In genomic region chr1:16938351-16939321, GRCh38 we compare ENCODE assay signal across 22 cellular contexts. TPM values are rescaled to one million over a fixed set of nuclear protein-coding genes. Genes with fewer than 3 reads are reported as not detected.
DNase-seq lines count a peak whose midpoint lies in the region; TF ChIP-seq lines count a peak whose summit lies in the region.
"Had no signal": no experiment of that assay in that cellular context is flagged by ENCODE, and none has a peak within 500 bp of the region (broad histone marks: within the 10 kb centered on the region; RNA-seq: fewer than 3 reads in every experiment).

No MANE protein-coding gene starts in this region.

- peak overlapping the region; percentile 51 for H4K12ac ChIP-seq in trophoblast cell (ENCODE audit: low read depth, low read length)

- no peaks in the 10 kb centered on the region for H4K20me1 ChIP-seq in H9 (ENCODE audit: control insufficient read depth, insufficient read depth, insufficient read length)

- no peaks in the 10 kb centered on the region for H3K79me2 ChIP-seq in H9 (ENCODE audit: insufficient read depth, low read length)
- no peaks in the 10 kb centered on the region for H3K79me2 ChIP-seq in trophoblast cell (ENCODE audit: control insufficient read depth, insufficient read depth, low read length, poor library complexity)

- H4K8ac ChIP-seq in H9 (replicated peaks; ENCODE audit: insufficient read length, low read depth, low read length): no peak overlapping the region
- H4K8ac ChIP-seq in trophoblast cell (ENCODE audit: low read depth, low read length): no peak overlapping the region

- H3K9ac ChIP-seq in H9 (ENCODE audit: extremely low read depth, insufficient read length, low read length) (no peak overlapping the region), trophoblast cell (ENCODE audit: low read length) (no peak overlapping the region)

- no peak overlapping the region for H2AK5ac ChIP-seq in H9 (ENCODE audit: insufficient read length, low read length)
- no peak overlapping the region for H2AK5ac ChIP-seq in trophoblast cell (ENCODE audit: low read length)

- no peak overlapping the region for H3T11ph ChIP-seq in H9 (ENCODE audit: low read length)

- H3K27me3 Mint-ChIP-seq in H9 (ENCODE audit: low read depth): no peaks in the 10 kb centered on the region; the same call in 1 of the 2 replicates
- H3K27me3 Mint-ChIP-seq in activated CD4-positive, alpha-beta memory T cell treated with anti-CD3 and anti-CD28 coated beads, Interleukin-2, amount 10 ng/mL, durations not matched to agents 7 days and 5 days: no peaks in the 10 kb centered on the region
- H3K27me3 Mint-ChIP-seq: activated CD4-positive, alpha-beta T cell treated with anti-CD3 and anti-CD28 coated beads for 36 hours; activated CD8-positive, alpha-beta memory T cell treated with anti-CD3 and anti-CD28 coated beads, Interleukin-2, amount 10 ng/mL, durations not matched to agents 7 days and 5 days; activated naive CD8-positive, alpha-beta T cell treated with anti-CD3 and anti-CD28 coated beads for 36 hours; CD4-positive, alpha-beta memory T cell had no signal

- no peak overlapping the region for H2BK20ac ChIP-seq in H9 (ENCODE audit: low read depth, low read length, poor library complexity, severe bottlenecking)

- no peak for TF ChIP-seq CTCF in H9 (conservative IDR thresholded peaks at IDR 0.05)

- peak overlapping the region; percentile 2 for H3K4me3 ChIP-seq in ectodermal cell (ENCODE audit: insufficient read depth, low read depth, low read length)
- H3K4me3 ChIP-seq in trophoblast cell (ENCODE audit: low read depth, low read length): no peak overlapping the region
- H3K4me3 ChIP-seq: HAP-1, heart right ventricle had no signal

- H3K4ac ChIP-seq in H9 (ENCODE audit: low read depth, low read length) (no peak overlapping the region), trophoblast cell (ENCODE audit: low read depth, low read length) (no peak overlapping the region)

- H3K18ac ChIP-seq in H9 (ENCODE audit: insufficient read length, low read depth, low read length): no peak overlapping the region
- H3K18ac ChIP-seq in trophoblast cell (ENCODE audit: low read length): peak overlapping the region; percentile 54

- POLR2A ChIA-PET in activated CD4-positive, alpha-beta memory T cell treated with anti-CD3 and anti-CD28 coated beads, Interleukin-2, amount 10 ng/mL, durations not matched to agents 7 days and 5 days (lab: Charles Lee): no interaction called here

- H3K4me1 Mint-ChIP-seq in H9: peaks cover 8 to 13% of the 10 kb centered on the region in 2 experiments
- H3K4me1 Mint-ChIP-seq in activated CD4-positive, alpha-beta memory T cell treated with anti-CD3 and anti-CD28 coated beads, Interleukin-2, amount 10 ng/mL, durations not matched to agents 7 days and 5 days: no peaks in the 10 kb centered on the region
- H3K4me1 Mint-ChIP-seq: activated CD4-positive, alpha-beta T cell treated with anti-CD3 and anti-CD28 coated beads for 36 hours; activated CD8-positive, alpha-beta memory T cell treated with anti-CD3 and anti-CD28 coated beads, Interleukin-2, amount 10 ng/mL, durations not matched to agents 7 days and 5 days; activated naive CD8-positive, alpha-beta T cell treated with anti-CD3 and anti-CD28 coated beads for 36 hours had no signal

- no peak overlapping the region for H2BK15ac ChIP-seq in H9 (ENCODE audit: low read depth, low read length)

- peak overlapping the region; percentile 25 to 43; a peak in 2 of 5 replicates for H3K4me3 Mint-ChIP-seq in H9
- no peak overlapping the region for H3K4me3 Mint-ChIP-seq in activated CD4-positive, alpha-beta memory T cell treated with anti-CD3 and anti-CD28 coated beads, Interleukin-2, amount 10 ng/mL, durations not matched to agents 7 days and 5 days
- H3K4me3 Mint-ChIP-seq: activated CD4-positive, alpha-beta T cell treated with anti-CD3 and anti-CD28 coated beads for 36 hours; activated CD8-positive, alpha-beta memory T cell treated with anti-CD3 and anti-CD28 coated beads, Interleukin-2, amount 10 ng/mL, durations not matched to agents 7 days and 5 days; activated naive CD8-positive, alpha-beta T cell treated with anti-CD3 and anti-CD28 coated beads for 36 hours; CD4-positive, alpha-beta memory T cell had no signal

- H3K27ac Mint-ChIP-seq in H9: peak overlapping the region in 1 of 3 experiments; percentile 96; a peak in 4 of 7 replicates
- no peak overlapping the region for H3K27ac Mint-ChIP-seq in activated CD4-positive, alpha-beta memory T cell treated with anti-CD3 and anti-CD28 coated beads, Interleukin-2, amount 10 ng/mL, durations not matched to agents 7 days and 5 days
- H3K27ac Mint-ChIP-seq: activated CD4-positive, alpha-beta T cell treated with anti-CD3 and anti-CD28 coated beads for 36 hours; activated CD8-positive, alpha-beta memory T cell treated with anti-CD3 and anti-CD28 coated beads, Interleukin-2, amount 10 ng/mL, durations not matched to agents 7 days and 5 days; activated naive CD8-positive, alpha-beta T cell treated with anti-CD3 and anti-CD28 coated beads for 36 hours; activated T-helper 2 cell treated with anti-CD3 and anti-CD28 coated beads, Interferon-gamma antibody, Interleukin-2, Interleukin-4, amounts not matched to agents 10 μg/mL and 5 μg/mL and 100 μg/mL, durations not matched to agents 14 hours and 24 hours and 36 hours had no signal

- H2AFZ ChIP-seq in H9 (ENCODE audit: low read length): no peak overlapping the region
- H2AFZ ChIP-seq in trophoblast cell (ENCODE audit: insufficient read depth, low read length, poor library complexity): no peak overlapping the region

- H2BK12ac ChIP-seq in H9 (ENCODE audit: insufficient read length, low read depth, low read length) (no peak overlapping the region), trophoblast cell (ENCODE audit: low read length) (no peak overlapping the region)

- no peak overlapping the region for H2BK5ac ChIP-seq in H9 (ENCODE audit: insufficient read length, low read length)
- H2BK5ac ChIP-seq in trophoblast cell (ENCODE audit: low read depth, low read length, poor library complexity): no peak overlapping the region

- CTCF ChIA-PET in activated CD4-positive, alpha-beta memory T cell treated with anti-CD3 and anti-CD28 coated beads, Interleukin-2, amount 10 ng/mL, durations not matched to agents 7 days and 5 days (lab: Charles Lee): no interaction called here

- no peaks in the 10 kb centered on the region for H3K9me3 Mint-ChIP-seq in H9
- no peaks in the 10 kb centered on the region for H3K9me3 Mint-ChIP-seq in activated CD4-positive, alpha-beta memory T cell treated with anti-CD3 and anti-CD28 coated beads, Interleukin-2, amount 10 ng/mL, durations not matched to agents 7 days and 5 days
- H3K9me3 Mint-ChIP-seq: activated naive CD8-positive, alpha-beta T cell treated with anti-CD3 and anti-CD28 coated beads for 36 hours; activated T-helper 2 cell treated with anti-CD3 and anti-CD28 coated beads, Interferon-gamma antibody, Interleukin-2, Interleukin-4, amounts not matched to agents 10 μg/mL and 5 μg/mL and 100 μg/mL, durations not matched to agents 14 hours and 24 hours and 36 hours; CD4-positive, alpha-beta memory T cell had no signal

- H3K23ac ChIP-seq in H9 (ENCODE audit: insufficient read length, low read depth, low read length) (no peak overlapping the region), trophoblast cell (ENCODE audit: low read length) (no peak overlapping the region)

- no peak overlapping the region for H4K5ac ChIP-seq in H9 (ENCODE audit: insufficient read length, low read depth, low read length)

- no peak overlapping the region for H3K4me2 ChIP-seq in H9 (ENCODE audit: insufficient read depth, insufficient read length, low read length)
- H3K4me2 ChIP-seq in trophoblast cell (ENCODE audit: low read length): peak overlapping the region; percentile 9

- H3K9me3 ChIP-seq in H9 (ENCODE audit: control insufficient read depth, low read depth, low read length) (no peaks in the 10 kb centered on the region), ectodermal cell (ENCODE audit: control insufficient read depth, low read length) (no peaks in the 10 kb centered on the region), trophoblast cell (ENCODE audit: insufficient read depth, low read depth, low read length) (no peaks in the 10 kb centered on the region)
- H3K9me3 ChIP-seq: HAP-1, heart right ventricle had no signal

- H3K36me3 Mint-ChIP-seq in H9 (ENCODE audit: insufficient read depth in 1 of 3, low read depth in 3 of 3): peaks cover 25 to 53% (median 38%) of the 10 kb centered on the region in 3 experiments
- H3K36me3 Mint-ChIP-seq in activated CD4-positive, alpha-beta memory T cell treated with anti-CD3 and anti-CD28 coated beads, Interleukin-2, amount 10 ng/mL, durations not matched to agents 7 days and 5 days (ENCODE audit: low read depth): no peaks in the 10 kb centered on the region
- H3K36me3 Mint-ChIP-seq: activated CD8-positive, alpha-beta memory T cell treated with anti-CD3 and anti-CD28 coated beads, Interleukin-2, amount 10 ng/mL, durations not matched to agents 7 days and 5 days had no signal

- H3K56ac ChIP-seq in H9 (ENCODE audit: insufficient read length, low read depth, low read length): no peak overlapping the region

- H3K4me1 ChIP-seq in H9 (ENCODE audit: insufficient read depth, low read length) (no peaks in the 10 kb centered on the region), ectodermal cell (ENCODE audit: control insufficient read depth, insufficient read depth, low read length) (peaks cover 5% of the 10 kb centered on the region), trophoblast cell (ENCODE audit: control insufficient read depth in 1 of 2, insufficient read depth in 2 of 2, low read length in 2 of 2) (peaks cover 0 to 2% of the 10 kb centered on the region in 2 experiments)
- H3K4me1 ChIP-seq: HAP-1, heart right ventricle had no signal

- no peaks in the 10 kb centered on the region for H3K23me2 ChIP-seq in H9 (ENCODE audit: insufficient read length, low read depth, low read length, poor library complexity, severe bottlenecking)

- H3K27me3 ChIP-seq in H9 (ENCODE audit: insufficient read depth, low read length): peaks cover 3% of the 10 kb centered on the region; the same call in 1 of the 2 replicates
- no peaks in the 10 kb centered on the region for H3K27me3 ChIP-seq in ectodermal cell (ENCODE audit: control insufficient read depth, insufficient read depth, low read length, poor library complexity, severe bottlenecking)
- H3K27me3 ChIP-seq in trophoblast cell (ENCODE audit: insufficient read depth, low read length): no peaks in the 10 kb centered on the region
- H3K27me3 ChIP-seq: heart right ventricle had no signal

- no peak overlapping the region for H2BK120ac ChIP-seq in H9 (ENCODE audit: low read depth, low read length, poor library complexity, severe bottlenecking)
- H2BK120ac ChIP-seq in trophoblast cell (ENCODE audit: insufficient read depth, low read length, poor library complexity): no peak overlapping the region

- H3K14ac ChIP-seq in H9 (ENCODE audit: insufficient read depth, low read length) (no peak overlapping the region), trophoblast cell (ENCODE audit: low read length) (no peak overlapping the region)

- DNase-seq in H9 (peak; percentile 73), iPS-NIHi11 (ENCODE audit: low spot score) (peak; percentile 81), trophoblast cell (no peak), SKM-1 (lab: John Stamatoyannopoulos, UW; ENCODE audit: unreplicated experiment) (no peak), T-helper 1 cell (no peak)
- DNase-seq in activated CD4-positive, alpha-beta memory T cell treated with anti-CD3 and anti-CD28 coated beads, Interleukin-2, amount 10 ng/mL, durations not matched to agents 7 days and 5 days: no peak
- DNase-seq: activated CD4-positive, alpha-beta T cell treated with anti-CD3 and anti-CD28 coated beads for 36 hours; activated CD8-positive, alpha-beta memory T cell treated with anti-CD3 and anti-CD28 coated beads, Interleukin-2, amount 10 ng/mL, durations not matched to agents 7 days and 5 days; activated naive CD8-positive, alpha-beta T cell treated with anti-CD3 and anti-CD28 coated beads for 36 hours; CD4-positive, alpha-beta memory T cell; heart right ventricle; left colon; MV-4-11; NCI-H2029; NCI-H226; NCI-H82; nucleus accumbens; SHP77; substantia nigra had no signal

- no CpG with 5 or more reads among the region's 51 CpGs for whole genome bisulfite sequencing in H9 (ENCODE audit: extremely low coverage, insufficient read length, low lambda C conversion rate)
- 24 to 25% methylated on average over 51 of the region's 51 CpGs for WGBS in ectodermal cell, 2 experiments
- WGBS in trophoblast cell (ENCODE audit: extremely low coverage, insufficient coverage, insufficient read length): no CpG with 5 or more reads among the region's 51 CpGs

- H3K79me1 ChIP-seq in H9 (ENCODE audit: insufficient read depth, low read depth, low read length, poor library complexity, severe bottlenecking) (no peaks in the 10 kb centered on the region), trophoblast cell (ENCODE audit: low read length) (no peaks in the 10 kb centered on the region)

- H3K27ac ChIP-seq in H9 (ENCODE audit: insufficient read length, low read depth, low read length): no peak overlapping the region
- no peak overlapping the region for H3K27ac ChIP-seq in ectodermal cell (ENCODE audit: insufficient read depth, low read depth, low read length, poor library complexity, severe bottlenecking)
- no peak overlapping the region for H3K27ac ChIP-seq in trophoblast cell (ENCODE audit: low read depth, low read length)
- H3K27ac ChIP-seq: heart right ventricle had no signal

- peaks cover 24% of the 10 kb centered on the region for H3K36me3 ChIP-seq in ectodermal cell (ENCODE audit: control insufficient read depth, insufficient read depth, low read length)
- H3K36me3 ChIP-seq in trophoblast cell (ENCODE audit: control insufficient read depth in 1 of 2, insufficient read depth in 2 of 2, low read length in 2 of 2): peaks cover 4 to 5% of the 10 kb centered on the region in 2 experiments
- H3K36me3 ChIP-seq: HAP-1 had no signal

- no peak overlapping the region for H4K91ac ChIP-seq in H9 (ENCODE audit: insufficient read length, low read depth, low read length)
- H4K91ac ChIP-seq in trophoblast cell (ENCODE audit: low read depth, low read length): no peak overlapping the region

RNA-seq across cellular contexts. Expression of gene CROCC, which starts 16.9 kb away (rescaled TPM):
- 40.2 and 40.7 TPM in 2 replicates for total RNA-seq in H9 (2021)
- 61.3 TPM for polyA plus RNA-seq in ectodermal cell (2013, experiment 1 of 4)
- 60.1 TPM for polyA plus RNA-seq in ectodermal cell (2013, experiment 2 of 4)
- polyA plus RNA-seq in ectodermal cell (2013, experiment 3 of 4): 43.9 TPM
- 50.1 TPM for polyA plus RNA-seq in ectodermal cell (2013, experiment 4 of 4)
- 6.2 TPM in 2 replicates for polyA plus RNA-seq in trophoblast cell (2013)
- 10 to 100 TPM; 18.3 to 18.8 TPM for total RNA-seq in activated CD4-positive, alpha-beta memory T cell treated with anti-CD3 and anti-CD28 coated beads, Interleukin-2, amount 10 ng/mL, durations not matched to agents 7 days and 5 days

RNA-seq across cellular contexts. Expression of gene MFAP2, which starts 41.8 kb away (rescaled TPM):
- 146 and 152 TPM in 2 replicates for total RNA-seq in H9 (2021)
- polyA plus RNA-seq in ectodermal cell (2013, experiment 1 of 4): 244 TPM
- polyA plus RNA-seq in ectodermal cell (2013, experiment 2 of 4): 243 TPM
- polyA plus RNA-seq in ectodermal cell (2013, experiment 3 of 4): 243 TPM
- polyA plus RNA-seq in ectodermal cell (2013, experiment 4 of 4): 295 TPM
- polyA plus RNA-seq in trophoblast cell (2013): 174 and 178 TPM in 2 replicates
- under 1 TPM in 1 of 2 experiments, not detected in 1; 0.25 TPM for total RNA-seq in activated CD4-positive, alpha-beta memory T cell treated with anti-CD3 and anti-CD28 coated beads, Interleukin-2, amount 10 ng/mL, durations not matched to agents 7 days and 5 days
- total RNA-seq: activated CD4-positive, alpha-beta T cell treated with anti-CD3 and anti-CD28 coated beads for 36 hours; activated CD8-positive, alpha-beta memory T cell treated with anti-CD3 and anti-CD28 coated beads, Interleukin-2, amount 10 ng/mL, durations not matched to agents 7 days and 5 days; activated naive CD8-positive, alpha-beta T cell treated with anti-CD3 and anti-CD28 coated beads for 36 hours; activated T-helper 2 cell treated with anti-CD3 and anti-CD28 coated beads, Interferon-gamma antibody, Interleukin-2, Interleukin-4, amounts not matched to agents 10 μg/mL and 5 μg/mL and 100 μg/mL, durations not matched to agents 14 hours and 24 hours and 36 hours; CD4-positive, alpha-beta memory T cell had no signal
- polyA plus RNA-seq: CD4-positive, alpha-beta memory T cell had no signal

RNA-seq across cellular contexts. Expression of gene RNU1-2, which starts 42.9 kb away (rescaled TPM):
- 1,874 and 2,051 TPM in 2 replicates for total RNA-seq in H9 (2021)
- 2,448 TPM for polyA plus RNA-seq in ectodermal cell (2013, experiment 1 of 4)
- polyA plus RNA-seq in ectodermal cell (2013, experiment 2 of 4): 3,281 TPM
- polyA plus RNA-seq in ectodermal cell (2013, experiment 3 of 4): 16,052 TPM
- 9,026 TPM for polyA plus RNA-seq in ectodermal cell (2013, experiment 4 of 4)
- not detected in 2 replicates for polyA plus RNA-seq in trophoblast cell (2013)
- total RNA-seq in activated CD4-positive, alpha-beta memory T cell treated with anti-CD3 and anti-CD28 coated beads, Interleukin-2, amount 10 ng/mL, durations not matched to agents 7 days and 5 days: 1,000 to 10,000 TPM; 1,570 to 1,691 TPM
- polyA plus RNA-seq: CD4-positive, alpha-beta memory T cell; heart right ventricle had no signal

Comparison
In these comparisons a context has a peak if more than half of its experiments do, and no peak if none do; other contexts are left out.
1. DNase-seq: peak in H9 (single experiment) and iPS-NIHi11 (single experiment); none in trophoblast cell (0 of 2), activated CD4-positive, alpha-beta memory T cell treated with anti-CD3 and anti-CD28 coated beads, Interleukin-2, amount 10 ng/mL, durations not matched to agents 7 days and 5 days (single experiment), SKM-1 (single experiment) and T-helper 1 cell (0 of 5).
2. RNA of gene MFAP2, which starts 41.8 kb away (total RNA-seq): 146 to 152 TPM in H9; 0.25 TPM in activated CD4-positive, alpha-beta memory T cell treated with anti-CD3 and anti-CD28 coated beads, Interleukin-2, amount 10 ng/mL, durations not matched to agents 7 days and 5 days; every median in the first group is over 100 times any median in the second.